Comparison of ENCODE assay signal across 17 cellular contexts in the genomic region with DNA sequence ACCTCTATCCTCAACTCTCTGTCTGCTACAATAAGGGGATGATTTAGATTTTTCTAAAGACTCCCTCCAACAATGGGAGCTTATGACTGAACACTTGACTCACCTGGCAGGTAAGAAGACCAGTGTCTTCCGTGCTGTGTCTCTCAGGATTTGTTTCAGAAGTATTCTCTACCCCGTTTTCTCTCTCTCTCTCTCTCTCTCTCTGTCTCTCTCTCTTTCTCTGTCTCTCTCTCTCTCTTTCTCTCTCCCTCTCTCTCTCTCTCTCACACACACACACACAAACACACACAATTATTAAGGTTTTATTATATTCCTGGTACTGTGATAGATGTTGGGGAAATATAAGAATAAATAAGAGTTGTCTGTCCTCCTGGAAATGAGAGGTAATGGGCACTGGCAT.
"Had no signal": no experiment of that assay in that cellular context is flagged by ENCODE, and none has a peak within 500 bp of the region (broad histone marks: within the 10 kb centered on the region; RNA-seq: fewer than 3 reads in every experiment).

No MANE protein-coding gene starts in this region.

- H3K9me3 ChIP-seq: ascending aorta, gastroesophageal sphincter, neutrophil, right atrium auricular region, transverse colon had no signal

- H3K4me3 Mint-ChIP-seq: activated naive CD8-positive, alpha-beta T cell; effector memory CD8-positive, alpha-beta T cell; naive thymus-derived CD8-positive, alpha-beta T cell; stimulated activated effector memory CD8-positive, alpha-beta T cell treated with anti-CD3 and anti-CD28 coated beads, Interleukin-12 subunit alpha, Interleukin-12 subunit beta, amount 100 ng/mL, for 72 hours had no signal

- H3K4me1 Mint-ChIP-seq: naive thymus-derived CD8-positive, alpha-beta T cell; stimulated activated effector memory CD8-positive, alpha-beta T cell treated with anti-CD3 and anti-CD28 coated beads, Interleukin-12 subunit alpha, Interleukin-12 subunit beta, amount 100 ng/mL, for 72 hours had no signal

- H3K36me3 ChIP-seq: ascending aorta, gastroesophageal sphincter, neutrophil, right atrium auricular region, transverse colon had no signal

- H3K4me1 ChIP-seq: ascending aorta, gastroesophageal sphincter, right atrium auricular region, transverse colon had no signal

- H3K36me3 Mint-ChIP-seq: activated naive CD8-positive, alpha-beta T cell; naive thymus-derived CD8-positive, alpha-beta T cell; stimulated activated effector memory CD8-positive, alpha-beta T cell treated with anti-CD3 and anti-CD28 coated beads, Interleukin-12 subunit alpha, Interleukin-12 subunit beta, amount 100 ng/mL, for 72 hours had no signal

- H3K27me3 ChIP-seq: ascending aorta, gastroesophageal sphincter, neutrophil, right atrium auricular region, transverse colon had no signal

- H3K27ac ChIP-seq: ascending aorta, gastroesophageal sphincter, neutrophil, right atrium auricular region, transverse colon had no signal

- H3K27ac Mint-ChIP-seq: activated naive CD8-positive, alpha-beta T cell; effector memory CD8-positive, alpha-beta T cell; naive thymus-derived CD8-positive, alpha-beta T cell; stimulated activated effector memory CD8-positive, alpha-beta T cell treated with anti-CD3 and anti-CD28 coated beads, Interleukin-12 subunit alpha, Interleukin-12 subunit beta, amount 100 ng/mL, for 72 hours had no signal

- H3K4me3 ChIP-seq: ascending aorta, gastroesophageal sphincter, right atrium auricular region, transverse colon had no signal

- DNase-seq: activated CD4-positive, alpha-beta T cell treated with anti-CD3 and anti-CD28 coated beads, Interleukin-2, amount 50 U/mL, for 4 hours; activated CD4-positive, CD25-positive, alpha-beta regulatory T cell treated with anti-CD3 and anti-CD28 coated beads, Interleukin-2, amount 50 U/mL, for 72 hours; activated gamma-delta T cell; activated T-cell treated with anti-CD3 and anti-CD28 coated beads, Interleukin-2, amount 50 U/mL, for 48 hours; central memory CD4-positive, alpha-beta T cell; effector memory CD8-positive, alpha-beta T cell; kidney glomerular epithelial cell; naive thymus-derived CD8-positive, alpha-beta T cell; posterior cingulate gyrus; small intestine; transverse colon had no signal

- ATAC-seq: effector memory CD8-positive, alpha-beta T cell; gastroesophageal sphincter; naive thymus-derived CD8-positive, alpha-beta T cell; stimulated activated effector memory CD8-positive, alpha-beta T cell treated with anti-CD3 and anti-CD28 coated beads, Interleukin-12 subunit alpha, Interleukin-12 subunit beta, amount 100 ng/mL, for 72 hours had no signal

- H3K27me3 Mint-ChIP-seq: activated naive CD8-positive, alpha-beta T cell; effector memory CD8-positive, alpha-beta T cell had no signal
